ENCODE assay signal across 1 cellular context in the genomic region with DNA sequence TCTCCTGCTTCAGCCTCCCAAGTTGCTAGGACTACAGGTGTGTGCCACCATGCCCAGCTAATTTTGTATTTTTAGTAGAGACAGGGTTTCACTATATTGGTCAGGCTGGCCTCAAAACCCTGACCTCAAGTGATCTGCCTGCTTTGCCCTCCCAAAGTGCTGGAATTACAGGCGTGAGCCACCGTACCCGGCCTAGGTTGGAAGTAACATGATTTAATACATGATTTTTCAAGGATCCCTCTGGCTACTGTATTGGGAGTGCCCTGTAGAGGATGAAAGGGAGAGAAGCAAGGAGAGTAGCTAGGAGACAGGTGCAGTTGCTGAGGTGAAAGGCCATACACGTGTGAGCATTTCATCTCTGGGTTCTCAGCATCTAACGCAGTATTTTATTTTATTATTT.
TF ChIP-seq lines count a peak whose summit lies in the region.

No MANE protein-coding gene starts in this region.

TF ChIP-seq in GM12878, 131 proteins besides CTCF, POLR2A, EP300 and RAD21 (continued from another document):
- TF ChIP-seq, protein P1, sequence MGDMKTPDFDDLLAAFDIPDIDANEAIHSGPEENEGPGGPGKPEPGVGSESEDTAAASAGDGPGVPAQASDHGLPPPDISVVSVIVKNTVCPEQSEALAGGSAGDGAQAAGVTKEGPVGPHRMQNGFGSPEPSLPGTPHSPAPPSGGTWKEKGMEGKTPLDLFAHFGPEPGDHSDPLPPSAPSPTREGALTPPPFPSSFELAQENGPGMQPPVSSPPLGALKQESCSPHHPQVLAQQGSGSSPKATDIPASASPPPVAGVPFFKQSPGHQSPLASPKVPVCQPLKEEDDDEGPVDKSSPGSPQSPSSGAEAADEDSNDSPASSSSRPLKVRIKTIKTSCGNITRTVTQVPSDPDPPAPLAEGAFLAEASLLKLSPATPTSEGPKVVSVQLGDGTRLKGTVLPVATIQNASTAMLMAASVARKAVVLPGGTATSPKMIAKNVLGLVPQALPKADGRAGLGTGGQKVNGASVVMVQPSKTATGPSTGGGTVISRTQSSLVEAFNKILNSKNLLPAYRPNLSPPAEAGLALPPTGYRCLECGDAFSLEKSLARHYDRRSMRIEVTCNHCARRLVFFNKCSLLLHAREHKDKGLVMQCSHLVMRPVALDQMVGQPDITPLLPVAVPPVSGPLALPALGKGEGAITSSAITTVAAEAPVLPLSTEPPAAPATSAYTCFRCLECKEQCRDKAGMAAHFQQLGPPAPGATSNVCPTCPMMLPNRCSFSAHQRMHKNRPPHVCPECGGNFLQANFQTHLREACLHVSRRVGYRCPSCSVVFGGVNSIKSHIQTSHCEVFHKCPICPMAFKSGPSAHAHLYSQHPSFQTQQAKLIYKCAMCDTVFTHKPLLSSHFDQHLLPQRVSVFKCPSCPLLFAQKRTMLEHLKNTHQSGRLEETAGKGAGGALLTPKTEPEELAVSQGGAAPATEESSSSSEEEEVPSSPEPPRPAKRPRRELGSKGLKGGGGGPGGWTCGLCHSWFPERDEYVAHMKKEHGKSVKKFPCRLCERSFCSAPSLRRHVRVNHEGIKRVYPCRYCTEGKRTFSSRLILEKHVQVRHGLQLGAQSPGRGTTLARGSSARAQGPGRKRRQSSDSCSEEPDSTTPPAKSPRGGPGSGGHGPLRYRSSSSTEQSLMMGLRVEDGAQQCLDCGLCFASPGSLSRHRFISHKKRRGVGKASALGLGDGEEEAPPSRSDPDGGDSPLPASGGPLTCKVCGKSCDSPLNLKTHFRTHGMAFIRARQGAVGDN (IDR thresholded peaks at IDR 0.05): no peak
- no peak for TF ChIP-seq ZNF622 (IDR thresholded peaks at IDR 0.05)
- TF ChIP-seq, protein P2, sequence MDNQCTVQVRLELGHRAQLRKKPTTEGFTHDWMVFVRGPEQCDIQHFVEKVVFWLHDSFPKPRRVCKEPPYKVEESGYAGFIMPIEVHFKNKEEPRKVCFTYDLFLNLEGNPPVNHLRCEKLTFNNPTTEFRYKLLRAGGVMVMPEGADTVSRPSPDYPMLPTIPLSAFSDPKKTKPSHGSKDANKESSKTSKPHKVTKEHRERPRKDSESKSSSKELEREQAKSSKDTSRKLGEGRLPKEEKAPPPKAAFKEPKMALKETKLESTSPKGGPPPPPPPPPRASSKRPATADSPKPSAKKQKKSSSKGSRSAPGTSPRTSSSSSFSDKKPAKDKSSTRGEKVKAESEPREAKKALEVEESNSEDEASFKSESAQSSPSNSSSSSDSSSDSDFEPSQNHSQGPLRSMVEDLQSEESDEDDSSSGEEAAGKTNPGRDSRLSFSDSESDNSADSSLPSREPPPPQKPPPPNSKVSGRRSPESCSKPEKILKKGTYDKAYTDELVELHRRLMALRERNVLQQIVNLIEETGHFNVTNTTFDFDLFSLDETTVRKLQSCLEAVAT (IDR thresholded peaks at IDR 0.05): no peak
- no peak for TF ChIP-seq RELA (IDR thresholded peaks at IDR 0.05; ENCODE audit: borderline replicate concordance, partially characterized antibody)
- no peak for TF ChIP-seq CHD2 (IDR thresholded peaks at IDR 0.05; ENCODE audit: borderline replicate concordance, low read depth, low read length)
- TF ChIP-seq SREBF1 (IDR thresholded peaks at IDR 0.05; ENCODE audit: low read length): no peak
- no peak for TF ChIP-seq GABPA (IDR thresholded peaks at IDR 0.05; ENCODE audit: low read depth)
- TF ChIP-seq HCFC1 (IDR thresholded peaks at IDR 0.05; ENCODE audit: low read length): no peak
- no peak for TF ChIP-seq CEBPB (IDR thresholded peaks at IDR 0.05; ENCODE audit: borderline replicate concordance in 1 of 2, low read depth in 2 of 2, low read length in 2 of 2)
- TF ChIP-seq NR2C2 (IDR thresholded peaks at IDR 0.05; ENCODE audit: borderline replicate concordance, control insufficient read depth, insufficient read length, low read depth): no peak
- no peak for TF ChIP-seq BACH1 (IDR thresholded peaks at IDR 0.05; ENCODE audit: borderline replicate concordance)
- no peak for TF ChIP-seq RUNX3 (IDR thresholded peaks at IDR 0.05; ENCODE audit: low read length)
- TF ChIP-seq SMC3 (IDR thresholded peaks at IDR 0.05; ENCODE audit: borderline replicate concordance, low read length): no peak
- TF ChIP-seq, protein P3, sequence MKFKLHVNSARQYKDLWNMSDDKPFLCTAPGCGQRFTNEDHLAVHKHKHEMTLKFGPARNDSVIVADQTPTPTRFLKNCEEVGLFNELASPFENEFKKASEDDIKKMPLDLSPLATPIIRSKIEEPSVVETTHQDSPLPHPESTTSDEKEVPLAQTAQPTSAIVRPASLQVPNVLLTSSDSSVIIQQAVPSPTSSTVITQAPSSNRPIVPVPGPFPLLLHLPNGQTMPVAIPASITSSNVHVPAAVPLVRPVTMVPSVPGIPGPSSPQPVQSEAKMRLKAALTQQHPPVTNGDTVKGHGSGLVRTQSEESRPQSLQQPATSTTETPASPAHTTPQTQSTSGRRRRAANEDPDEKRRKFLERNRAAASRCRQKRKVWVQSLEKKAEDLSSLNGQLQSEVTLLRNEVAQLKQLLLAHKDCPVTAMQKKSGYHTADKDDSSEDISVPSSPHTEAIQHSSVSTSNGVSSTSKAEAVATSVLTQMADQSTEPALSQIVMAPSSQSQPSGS (IDR thresholded peaks at IDR 0.05; ENCODE audit: low read length): no peak
- TF ChIP-seq NR2F1 (conservative IDR thresholded peaks at IDR 0.05): no peak
